ENCODE assay signal across 1 cellular context in genomic region chr7:29808075-29808786, GRCh38.
TF ChIP-seq lines count a peak whose summit lies in the region.

No MANE protein-coding gene starts in this region.

TF ChIP-seq in GM23338, 12 proteins besides CTCF, POLR2A, EP300 and RAD21 (continued from another document):
- TF ChIP-seq ETS1 (IDR thresholded peaks at IDR 0.05) (no peak), STAT1 (IDR thresholded peaks at IDR 0.05; ENCODE audit: unreplicated experiment) (no peak), ZNF462 (CRISPR knock-in tag; IDR thresholded peaks at IDR 0.05) (no peak), EZH2 (IDR thresholded peaks at IDR 0.05; ENCODE audit: low read depth, unreplicated experiment) (no peak), ZNF114 (CRISPR knock-in tag; IDR thresholded peaks at IDR 0.05) (no peak), ZNF331 (CRISPR knock-in tag; IDR thresholded peaks at IDR 0.05; ENCODE audit: low read depth) (no peak)
